Comparison of ENCODE assay signal across 8 cellular contexts in the genomic region with DNA sequence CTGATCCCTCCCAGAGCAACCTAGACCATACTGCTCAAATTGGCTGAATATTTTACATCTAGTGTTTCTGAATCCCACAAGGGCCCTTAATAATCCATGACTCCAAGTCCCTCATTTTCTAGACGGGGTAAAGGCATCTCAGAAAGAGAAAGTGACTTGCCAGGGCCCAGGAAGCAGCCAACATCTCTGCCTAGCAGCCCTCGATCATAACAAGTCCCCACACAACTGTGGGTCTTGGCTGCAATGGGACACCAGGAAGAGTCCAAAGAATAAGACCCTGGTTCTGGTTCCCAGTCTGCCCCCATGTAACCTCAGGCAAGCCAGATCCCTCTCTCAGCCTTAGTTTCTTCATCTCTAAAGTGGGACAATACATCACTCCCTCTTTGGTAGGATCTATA. TPM values are rescaled to one million over a fixed set of nuclear protein-coding genes. Genes with fewer than 3 reads are reported as not detected.
A peak's percentile ranks its signal among the peaks of the same experiment; 100 is the strongest.
DNase-seq lines count a peak whose midpoint lies in the region; ATAC-seq, FAIRE-seq and TF ChIP-seq lines count a peak whose summit lies in the region.

No MANE protein-coding gene starts in this region.

- TF ChIP-seq RAD21 in GM12878 (IDR thresholded peaks at IDR 0.05; ENCODE audit: insufficient read depth, low read depth, low read length): no peak

- no peaks in the 10 kb centered on the region for H3K9me3 Mint-ChIP-seq in activated T-cell treated with anti-CD3 and anti-CD28 coated beads, Interleukin-2, amount 50 U/mL, for 72 hours

- WGBS in GM12878 (ENCODE audit: insufficient coverage, insufficient replicate concordance, low lambda C conversion rate, missing lambda C conversion rate): 0% methylated on average over 2 of the region's 2 CpGs

- POLR2A ChIA-PET in GM12878 (lab: Charles Lee) (interaction anchor here (0.9 to 8.9 kb wide), 10 partner anchors 8 to 70 kb away, joined by 3 to 152 read pairs (median 4); partner anchors contain the start of gene TNIP1), GM10248 (lab: Yijun Ruan, JAX) (interaction anchor here (0.5 to 3.8 kb wide), 4 partner anchors 10 to 668 kb away, joined by 3 to 13 read pairs (median 8); no protein-coding TSS in a partner anchor)

- RAD21 ChIA-PET in GM12878 (lab: Charles Lee; ENCODE audit: unreplicated experiment): interaction anchor here (0.9 to 10.8 kb wide), 11 partner anchors 9 to 101 kb away, joined by 3 to 222 read pairs (median 11); partner anchors contain the start of genes CCDC69 and GM2A

- H3K4me3 Mint-ChIP-seq in activated T-cell treated with anti-CD3 and anti-CD28 coated beads, Interleukin-2, amount 50 U/mL, for 72 hours: peak overlapping the region; percentile 95 to 98

- CTCF ChIA-PET in GM12878 (lab: Yijun Ruan, JAX): interaction anchor here (0.6 to 40.1 kb wide), 8 partner anchors 14 to 152 kb away, joined by 3 to 1107 read pairs (median 10); no protein-coding TSS in a partner anchor
- CTCF ChIA-PET in GM10248 (lab: Yijun Ruan, JAX): interaction anchor here (1.3 to 9.4 kb wide), 9 partner anchors 10 to 99 kb away, joined by 5 to 93 read pairs (median 10); no protein-coding TSS in a partner anchor

- H3K9me3 ChIP-seq in GM12878 (replicated peaks; ENCODE audit: control insufficient read depth, insufficient read depth, low read length) (no peaks in the 10 kb centered on the region), muscle layer of colon (ENCODE audit: low read length) (no peaks in the 10 kb centered on the region), tibial artery (no peaks in the 10 kb centered on the region)

- H3K4me2 ChIP-seq in GM12878 (ENCODE audit: control insufficient read depth, insufficient read depth): peak overlapping the region; percentile 95

- no peak for ATAC-seq in activated T-cell treated with anti-CD3 and anti-CD28 coated beads, Interleukin-2, amount 50 U/mL, for 72 hours (replicated peaks in 1 of 2)
- ATAC-seq in GM12878 (no peak), HG03571 (IDR thresholded peaks at IDR 0.05; ENCODE audit: unreplicated experiment) (no peak)

- peak overlapping the region; percentile 98 for H3K27ac Mint-ChIP-seq in activated T-cell treated with anti-CD3 and anti-CD28 coated beads, Interleukin-2, amount 50 U/mL, for 72 hours

- no peak for TF ChIP-seq EP300 in GM12878 (IDR thresholded peaks at IDR 0.05; ENCODE audit: borderline replicate concordance in 1 of 2, control insufficient read depth in 1 of 2, low read depth in 2 of 2, low read length in 2 of 2)

- peaks cover 99% of the 10 kb centered on the region for H3K79me2 ChIP-seq in GM12878 (ENCODE audit: control insufficient read depth, insufficient read depth, low read length)

- FAIRE-seq in GM12878 (lab: Jason Lieb, UNC): no peak

- in situ Hi-C loops in GM12878 (cut with MboI): no loop called here

- H3K4me1 ChIP-seq in GM12878 (ENCODE audit: control insufficient read depth, insufficient read depth, low read length) (peaks cover 56% of the 10 kb centered on the region), muscle layer of colon (ENCODE audit: insufficient read depth, low read length) (peaks cover 86% of the 10 kb centered on the region), tibial artery (peaks cover 0 to 98% (median 51%) of the 10 kb centered on the region in 4 donors)

- no TSS peak for BruUV-seq in GM12878 (replicated peaks; lab: Mats Ljungman, UMichigan)

- peaks cover 4 to 16% of the 10 kb centered on the region in 2 donors for H3K36me3 Mint-ChIP-seq in activated T-cell treated with anti-CD3 and anti-CD28 coated beads, Interleukin-2, amount 50 U/mL, for 72 hours (ENCODE audit: insufficient read depth in 2 of 2)

- H3K4me3 ChIP-seq in GM12878 (peak overlapping the region; percentile 57), muscle layer of colon (ENCODE audit: low read depth in 1 of 2, low read length in 2 of 2) (peak overlapping the region in 1 of 2 donors; percentile 29), tibial artery (peak overlapping the region in 1 of 2 donors; percentile 8)

- no peaks in the 10 kb centered on the region for H3K27me3 Mint-ChIP-seq in activated T-cell treated with anti-CD3 and anti-CD28 coated beads, Interleukin-2, amount 50 U/mL, for 72 hours (ENCODE audit: low read depth)

- no peak overlapping the region for H2AFZ ChIP-seq in GM12878 (ENCODE audit: control insufficient read depth, low read depth, low read length)

- H3K4me1 Mint-ChIP-seq in activated T-cell treated with anti-CD3 and anti-CD28 coated beads, Interleukin-2, amount 50 U/mL, for 72 hours (ENCODE audit: low read depth): peaks cover 100% of the 10 kb centered on the region

- intact Hi-C loops in GM12878 (cut with micrococcal nuclease; ENCODE audit: unreplicated experiment) (loop anchor here (1.0 to 10.0 kb wide), 4 partner anchors 10 to 1346 kb away; partner anchors contain the start of genes CD74 and G3BP1), tibial artery (cut with DNase I; ENCODE audit: low total_unique reads) (no loop called here)

- H3K36me3 ChIP-seq in GM12878 (ENCODE audit: control insufficient read depth in 2 of 2, insufficient read depth in 2 of 2, low read length in 1 of 2) (peaks cover 9 to 21% of the 10 kb centered on the region in 2 experiments), muscle layer of colon (ENCODE audit: insufficient read depth, low read length) (peaks cover 29% of the 10 kb centered on the region), tibial artery (peaks cover 13 to 29% (median 14%) of the 10 kb centered on the region in 3 donors)

- H3K27ac ChIP-seq in GM12878 (ENCODE audit: control insufficient read depth, insufficient read depth) (peak overlapping the region; percentile 89), muscle layer of colon (ENCODE audit: low read depth, low read length) (peak overlapping the region; percentile 77), tibial artery (peak overlapping the region; percentile 66 to 70)

- SMC1A ChIA-PET in GM12878 (lab: Charles Lee; ENCODE audit: uncharacterized antibody, unreplicated experiment): interaction anchor here (0.7 to 35.3 kb wide), 8 partner anchors 5 to 101 kb away, joined by 3 to 1132 read pairs (median 4); partner anchors contain the start of genes ANXA6, GM2A and TNIP1

- H4K20me1 ChIP-seq in GM12878 (ENCODE audit: control insufficient read depth, insufficient read depth): no peaks in the 10 kb centered on the region

- no peak for DNase-seq in activated T-cell treated with anti-CD3 and anti-CD28 coated beads, Interleukin-2, amount 50 U/mL, for 72 hours
- no peak for DNase-seq in activated T-cell treated with anti-CD3 and anti-CD28 coated beads for 4 hours
- DNase-seq in GM12878 (ENCODE audit: low read depth, low spot score): no peak
- no peak for DNase-seq in tibial artery
- DNase-seq in GM19238 (ENCODE audit: insufficient read length, low spot score): no peak
- no peak for DNase-seq in GM10248 (ENCODE audit: extremely low spot score)

- no peak for TF ChIP-seq CTCF in GM12878 (IDR thresholded peaks at IDR 0.05 in 2 of 3, conservative IDR thresholded peaks at IDR 0.05 in 1 of 3; ENCODE audit: control insufficient read depth in 2 of 3, extremely low read depth in 1 of 3, insufficient read depth in 1 of 3, low read depth in 3 of 3, low read length in 3 of 3)
- TF ChIP-seq CTCF in tibial artery (IDR thresholded peaks at IDR 0.05): no peak
- TF ChIP-seq CTCF in GM10248 (IDR thresholded peaks at IDR 0.05; ENCODE audit: control extremely low read depth, extremely low read depth, low read depth, missing control alignments): no peak

- H3K9ac ChIP-seq in GM12878 (ENCODE audit: control insufficient read depth, insufficient read depth, low read length) (peak overlapping the region; percentile 64), muscle layer of colon (ENCODE audit: low read length) (peak overlapping the region; percentile 37)

- no peak for TF ChIP-seq POLR2A in GM12878 (IDR thresholded peaks at IDR 0.05; ENCODE audit: low read depth, low read length)

- H3K27me3 ChIP-seq in GM12878 (replicated peaks in 1 of 2; ENCODE audit: control insufficient read depth in 2 of 2, insufficient read depth in 2 of 2, low read length in 1 of 2): no peaks in the 10 kb centered on the region
- no peaks in the 10 kb centered on the region for H3K27me3 ChIP-seq in muscle layer of colon (ENCODE audit: control insufficient read depth in 1 of 2, insufficient read depth in 2 of 2, low read length in 2 of 2)
- H3K27me3 ChIP-seq in tibial artery: no peaks in the 10 kb centered on the region

TF ChIP-seq in GM12878, 131 proteins besides CTCF, POLR2A, EP300 and RAD21 (continues in another document):
- TF ChIP-seq, protein P1, sequence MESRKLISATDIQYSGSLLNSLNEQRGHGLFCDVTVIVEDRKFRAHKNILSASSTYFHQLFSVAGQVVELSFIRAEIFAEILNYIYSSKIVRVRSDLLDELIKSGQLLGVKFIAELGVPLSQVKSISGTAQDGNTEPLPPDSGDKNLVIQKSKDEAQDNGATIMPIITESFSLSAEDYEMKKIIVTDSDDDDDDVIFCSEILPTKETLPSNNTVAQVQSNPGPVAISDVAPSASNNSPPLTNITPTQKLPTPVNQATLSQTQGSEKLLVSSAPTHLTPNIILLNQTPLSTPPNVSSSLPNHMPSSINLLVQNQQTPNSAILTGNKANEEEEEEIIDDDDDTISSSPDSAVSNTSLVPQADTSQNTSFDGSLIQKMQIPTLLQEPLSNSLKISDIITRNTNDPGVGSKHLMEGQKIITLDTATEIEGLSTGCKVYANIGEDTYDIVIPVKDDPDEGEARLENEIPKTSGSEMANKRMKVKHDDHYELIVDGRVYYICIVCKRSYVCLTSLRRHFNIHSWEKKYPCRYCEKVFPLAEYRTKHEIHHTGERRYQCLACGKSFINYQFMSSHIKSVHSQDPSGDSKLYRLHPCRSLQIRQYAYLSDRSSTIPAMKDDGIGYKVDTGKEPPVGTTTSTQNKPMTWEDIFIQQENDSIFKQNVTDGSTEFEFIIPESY (IDR thresholded peaks at IDR 0.05): no peak

RNA-seq across cellular contexts. Expression of gene ANXA6, which starts 6.3 kb away (rescaled TPM):
- 100 to 1,000 TPM; 127 to 171 TPM for total RNA-seq in activated T-cell treated with anti-CD3 and anti-CD28 coated beads, Interleukin-2, amount 50 U/mL, for 72 hours
- total RNA-seq in GM12878 (2013; cell fraction: nucleolus; rRNA removed): 295 and 301 TPM in 2 replicates
- total RNA-seq in GM12878 (2014; rRNA removed) (477 and 484 TPM in 2 replicates), GM12878 (2014; rRNA removed; fragmentation: Illumina TruSeq; extraction: Trizol) (549 and 550 TPM in 2 replicates), GM12878 (2021) (528 and 542 TPM in 2 replicates)
- 195 TPM for polyA plus RNA-seq in GM12878 (2011; ENCODE audit: low read depth)
- polyA plus RNA-seq in GM12878 (2011; rRNA removed) (460 and 571 TPM in 2 replicates), GM12878 (2014; fragmentation: Illumina TruSeq; extraction: Trizol) (506 and 510 TPM in 2 replicates), GM12878 (2014; fragmentation: Nextera tagmentation; extraction: Ambion mirVana) (10 to 100 TPM; 44.0 to 73.1 TPM), GM12878 (2014; rRNA removed) (453 and 470 TPM in 2 replicates), GM12878 (2016; fragmentation: Nextera tagmentation; extraction: Ambion mirVana) (100 to 1,000 TPM; 280 to 291 TPM)
- polyA plus RNA-seq in GM12878 (2011; cell fraction: cytosol; rRNA removed): 618 and 630 TPM in 2 replicates
- polyA plus RNA-seq in GM12878 (2011; cell fraction: nucleus; rRNA removed): 407 and 532 TPM in 2 replicates
- 297 and 330 TPM in 2 replicates for polyA plus RNA-seq in GM12878 (2012)
- polyA minus RNA-seq in GM12878 (2011; rRNA and poly(A)+ RNA removed): 634 and 706 TPM in 2 replicates
- polyA minus RNA-seq in GM12878 (2011; cell fraction: cytosol; rRNA and poly(A)+ RNA removed): 242 and 263 TPM in 2 replicates
- 286 and 410 TPM in 2 replicates for polyA minus RNA-seq in GM12878 (2011; cell fraction: nucleus; rRNA and poly(A)+ RNA removed)
